Comparison of ENCODE assay signal across 9 cellular contexts in genomic region chr2:165015052-165015642, GRCh38. TPM values are rescaled to one million over a fixed set of nuclear protein-coding genes. Genes with fewer than 3 reads are reported as not detected.
DNase-seq lines count a peak whose midpoint lies in the region; ATAC-seq, FAIRE-seq and TF ChIP-seq lines count a peak whose summit lies in the region.
"Had no signal": no experiment of that assay in that cellular context is flagged by ENCODE, and none has a peak within 500 bp of the region (broad histone marks: within the 10 kb centered on the region; RNA-seq: fewer than 3 reads in every experiment).

No MANE protein-coding gene starts in this region.

- no peaks in the 10 kb centered on the region for H3K9me1 ChIP-seq in keratinocyte (ENCODE audit: control insufficient read depth, extremely low read depth, insufficient read depth, low read length)

- ATAC-seq in HG02798 (IDR thresholded peaks at IDR 0.05; ENCODE audit: poor library complexity, unreplicated experiment): peak; percentile 83

- no peaks in the 10 kb centered on the region for H3K36me3 ChIP-seq in keratinocyte (ENCODE audit: control insufficient read depth in 2 of 2, extremely low read depth in 1 of 2, insufficient read depth in 2 of 2, low read length in 2 of 2)

- peaks cover 9% of the 10 kb centered on the region for H3K4me1 ChIP-seq in keratinocyte (ENCODE audit: control insufficient read depth, extremely low read depth, insufficient read depth, low read length)

- FAIRE-seq in keratinocyte (lab: Jason Lieb, UNC): peak; percentile 86
- FAIRE-seq: G401.6 had no signal

- H2AFZ ChIP-seq in keratinocyte (ENCODE audit: control insufficient read depth, low read length): no peak overlapping the region

- TF ChIP-seq CTCF in keratinocyte (optimal IDR thresholded peaks at IDR 0.05 in 1 of 3, IDR thresholded peaks at IDR 0.05 in 1 of 3, conservative IDR thresholded peaks at IDR 0.05 in 1 of 3; ENCODE audit: extremely low read depth in 1 of 3, insufficient read depth in 2 of 3, low read length in 3 of 3): peak; percentile 83 to 94 (median 91)

- dilution Hi-C loops in keratinocyte (cut with MboI; ENCODE audit: extremely low pct_ligation_motif_present, low sequenced_read_pairs): no loop called here

- H3K4me3 ChIP-seq in keratinocyte (ENCODE audit: control insufficient read depth in 2 of 3, extremely low read depth in 1 of 3, insufficient read depth in 2 of 3, low read depth in 1 of 3, low read length in 3 of 3): no peak overlapping the region

- DNase-seq in activated CD4-positive, alpha-beta T cell treated with anti-CD3 and anti-CD28 coated beads for 24 hours (ENCODE audit: low read depth in 2 of 2): peak; percentile 41 to 54
- DNase-seq in activated CD4-positive, alpha-beta T cell treated with anti-CD3 and anti-CD28 coated beads for 1 hour: no peak
- DNase-seq in NCI-H146 (lab: John Stamatoyannopoulos, UW) (peak; percentile 65), T1000 (lab: John Stamatoyannopoulos, UW) (peak; percentile 40), T47D (ENCODE audit: low read depth in 1 of 2, low spot score in 1 of 2) (peak; percentile 4 to 78), keratinocyte (ENCODE audit: low read depth, low spot score) (no peak)
- peak; percentile 51 for DNase-seq in stimulated activated CD4-positive, alpha-beta T cell treated with anti-CD3 and anti-CD28 coated beads, Interleukin-4, amount 100 ng/mL, for 1 hour

- no peak overlapping the region for H3K27ac ChIP-seq in keratinocyte (ENCODE audit: control insufficient read depth, insufficient read depth, low read length)

- H3K27me3 ChIP-seq in keratinocyte (ENCODE audit: control insufficient read depth, extremely low read depth, insufficient read depth, low read length): no peaks in the 10 kb centered on the region

- H4K20me1 ChIP-seq in keratinocyte (ENCODE audit: control insufficient read depth, extremely low read depth, insufficient read depth, low read length): no peaks in the 10 kb centered on the region

- in situ Hi-C loops in T47D (cut with HindIII; ENCODE audit: low pct_unique_long_range_greater_than_20kb, low sequenced_read_pairs): no loop called here

- H3K9me3 ChIP-seq in keratinocyte (ENCODE audit: control insufficient read depth, low read depth, low read length): no peaks in the 10 kb centered on the region

- no peaks in the 10 kb centered on the region for H3K79me2 ChIP-seq in keratinocyte (ENCODE audit: control insufficient read depth, insufficient read depth, low read length)

- H3K4me2 ChIP-seq in keratinocyte (ENCODE audit: control insufficient read depth, extremely low read depth, insufficient read depth, low read depth, low read length): no peak overlapping the region

- H3K9ac ChIP-seq in keratinocyte (ENCODE audit: control insufficient read depth, extremely low read depth, insufficient read depth, low read length): no peak overlapping the region

RNA-seq across cellular contexts. Expression of gene SLC38A11, which starts 59.8 kb away (rescaled TPM):
- polyA plus RNA-seq in keratinocyte: not detected in 3 replicates
- not detected for polyA plus RNA-seq in keratinocyte (2011; ENCODE audit: low read depth)
- not detected in 2 replicates for polyA plus RNA-seq in keratinocyte (2011; cell fraction: cytosol; rRNA removed)
- polyA plus RNA-seq in keratinocyte (2011; cell fraction: nucleus; rRNA removed): 0.17 TPM in 1 of 2 replicates, not detected in the other
- 0.23 TPM in 1 of 2 replicates, not detected in the other for polyA plus RNA-seq in keratinocyte (2012; ENCODE audit: low replicate concordance)
- not detected in 3 replicates for polyA minus RNA-seq in keratinocyte
- not detected for polyA minus RNA-seq in keratinocyte (2011; cell fraction: cytosol; rRNA and poly(A)+ RNA removed)
- not detected in 2 replicates for polyA minus RNA-seq in keratinocyte (2011; cell fraction: nucleus; rRNA and poly(A)+ RNA removed)

Comparison
In these comparisons a context has a peak if more than half of its experiments do, and no peak if none do; other contexts are left out.
1. DNase-seq: peak in activated CD4-positive, alpha-beta T cell treated with anti-CD3 and anti-CD28 coated beads for 24 hours (2 of 2), NCI-H146 (single experiment), T1000 (single experiment), T47D (2 of 2) and stimulated activated CD4-positive, alpha-beta T cell treated with anti-CD3 and anti-CD28 coated beads, Interleukin-4, amount 100 ng/mL, for 1 hour (single experiment); none in activated CD4-positive, alpha-beta T cell treated with anti-CD3 and anti-CD28 coated beads for 1 hour (single experiment) and keratinocyte (single experiment).